ENCODE assay signal across 8 cellular contexts in the genomic region with DNA sequence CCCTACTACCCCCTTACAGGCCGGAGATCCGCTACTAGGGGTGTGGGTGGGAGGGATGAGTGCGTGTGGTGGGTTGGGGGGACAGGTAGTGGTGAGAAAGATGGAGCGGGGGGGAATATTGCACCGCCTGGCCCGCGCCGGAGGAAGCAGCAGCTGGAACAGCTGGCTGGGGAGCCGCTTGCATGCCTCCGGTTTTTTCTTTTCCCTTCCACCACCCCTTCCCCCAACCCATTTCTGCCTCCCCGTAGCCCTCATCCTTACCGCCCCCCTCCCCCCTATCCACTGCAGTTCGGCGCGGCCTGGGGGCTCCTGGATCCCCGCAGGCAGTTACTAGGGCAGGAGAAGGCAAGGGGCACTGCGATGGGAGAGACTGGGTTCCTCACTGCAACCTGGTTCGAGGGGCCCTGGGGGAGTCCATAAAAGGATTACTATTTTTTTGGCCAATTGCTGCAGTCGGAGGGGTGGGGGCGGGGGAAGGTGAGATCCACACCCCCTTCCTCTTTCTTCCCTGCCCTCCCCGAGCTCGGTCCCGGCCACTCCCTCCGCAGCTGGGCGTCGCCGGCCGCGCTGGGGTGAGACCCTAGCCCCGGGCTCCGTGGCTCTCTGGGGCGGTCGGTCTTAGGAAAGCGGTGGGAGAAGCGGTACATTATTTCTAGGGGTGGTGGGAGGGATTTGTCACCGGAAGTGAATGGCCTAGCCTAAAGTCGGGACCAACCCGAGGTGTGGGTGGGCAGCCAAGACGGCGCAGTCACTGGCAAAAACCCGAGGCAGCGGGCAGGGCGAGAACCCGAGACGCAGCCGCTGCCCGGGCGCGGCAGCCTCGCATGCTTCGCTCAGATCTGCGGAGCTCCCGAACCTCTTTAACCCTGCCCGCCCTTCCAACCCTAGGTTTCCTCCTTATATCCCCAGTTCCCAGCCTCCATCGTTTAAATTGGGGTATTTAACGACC. TPM values are rescaled to one million over a fixed set of nuclear protein-coding genes. Genes with fewer than 3 reads are reported as not detected.
A peak's percentile ranks its signal among the peaks of the same experiment; 100 is the strongest.
DNase-seq lines count a peak whose midpoint lies in the region; ATAC-seq and TF ChIP-seq lines count a peak whose summit lies in the region.

No MANE protein-coding gene starts in this region.

- no TSS peak for BruUV-seq in IMR-90 (replicated peaks; lab: Mats Ljungman, UMichigan)

- H3K4ac ChIP-seq in IMR-90 (ENCODE audit: low read depth, low read length), result peak overlapping the region; percentile 94

- no peaks in the 10 kb centered on the region for H3K27me3 Mint-ChIP-seq in activated T-cell treated with anti-CD3 and anti-CD28 coated beads, Interleukin-2, amount 50 U/mL, for 4 hours (ENCODE audit: low read depth)

- H3K4me1 Mint-ChIP-seq in activated T-cell treated with anti-CD3 and anti-CD28 coated beads, Interleukin-2, amount 50 U/mL, for 4 hours (ENCODE audit: low read depth), result peaks cover 36% of the 10 kb centered on the region

- peak overlapping the region; percentile 94 for H3K9ac ChIP-seq in IMR-90 (ENCODE audit: low read depth, low read length)
- peak overlapping the region; percentile 90 for H3K9ac ChIP-seq in muscle layer of colon (ENCODE audit: low read length)

- H3K36me3 Mint-ChIP-seq in activated T-cell treated with anti-CD3 and anti-CD28 coated beads, Interleukin-2, amount 50 U/mL, for 4 hours (ENCODE audit: insufficient read depth), result peaks cover 3% of the 10 kb centered on the region

- peaks cover 18% of the 10 kb centered on the region for H4K20me1 ChIP-seq in IMR-90 (ENCODE audit: insufficient read depth, low read length)

- H3K9me3 ChIP-seq in IMR-90 (ENCODE audit: control insufficient read depth, insufficient read depth, low read length) (no peaks in the 10 kb centered on the region), muscle layer of colon (ENCODE audit: low read length) (no peaks in the 10 kb centered on the region)

- no peaks in the 10 kb centered on the region for H3K9me3 Mint-ChIP-seq in activated T-cell treated with anti-CD3 and anti-CD28 coated beads, Interleukin-2, amount 50 U/mL, for 4 hours

- 4% methylated on average over 10 of the region's 56 CpGs; no CpG with 5 or more reads in 1 of the 2 experiments for WGBS in IMR-90 (ENCODE audit: extremely low coverage in 2 of 2, insufficient read length in 1 of 2), 2 experiments

- peak overlapping the region; percentile 100 for H2AK9ac ChIP-seq in IMR-90 (replicated peaks; ENCODE audit: low read depth, low read length, poor library complexity)

- H4K5ac ChIP-seq in IMR-90 (ENCODE audit: low read depth, low read length), result peak overlapping the region; percentile 85

- intact Hi-C loops in IMR-90 (cut with micrococcal nuclease), result loop anchor here (1.0 kb wide), 3 partner anchors 36 to 133 kb away; a partner anchor contains a TSS

- peak overlapping the region; percentile 99 for H3K27ac ChIP-seq in IMR-90 (ENCODE audit: insufficient read depth, low read length)
- H3K27ac ChIP-seq in muscle layer of colon (ENCODE audit: low read depth, low read length), result peak overlapping the region; percentile 98

- peak overlapping the region; percentile 94 for H3K4me2 ChIP-seq in IMR-90 (ENCODE audit: low read depth, low read length)

- CTCF ChIA-PET in IMR-90 (lab: Yijun Ruan, JAX), result interaction anchor here (1.2 to 2.4 kb wide), 2 partner anchors 21 to 199 kb away, joined by 3 to 6 read pairs; no protein-coding TSS in a partner anchor

- peak overlapping the region; percentile 85 for H2BK120ac ChIP-seq in IMR-90 (ENCODE audit: low read depth, low read length)

- peaks cover 7 to 48% of the 10 kb centered on the region in 2 experiments for H3K79me1 ChIP-seq in IMR-90 (ENCODE audit: low read depth in 1 of 2, low read length in 2 of 2)

- H3K56ac ChIP-seq in IMR-90 (ENCODE audit: extremely low read depth, insufficient read depth, low read length), result peak overlapping the region; percentile 98

- in situ Hi-C loops in IMR-90 (cut with MboI; ENCODE audit: low sequenced_read_pairs), result no loop called here

- H3K27me3 ChIP-seq in IMR-90 (ENCODE audit: control insufficient read depth, insufficient read depth, low read length) (no peaks in the 10 kb centered on the region), muscle layer of colon (ENCODE audit: control insufficient read depth in 1 of 2, insufficient read depth in 2 of 2, low read length in 2 of 2) (no peaks in the 10 kb centered on the region)

- H3K23ac ChIP-seq in IMR-90 (ENCODE audit: low read depth, low read length), result peak overlapping the region; percentile 95

- peak overlapping the region; percentile 27; the same call in 1 of the 3 replicates for H2BK15ac ChIP-seq in IMR-90 (ENCODE audit: low read depth, low read length)

- peak overlapping the region; percentile 98 for H3K4me3 Mint-ChIP-seq in activated T-cell treated with anti-CD3 and anti-CD28 coated beads, Interleukin-2, amount 50 U/mL, for 4 hours

- dilution Hi-C loops in IMR-90 (cut with HindIII; ENCODE audit: low sequenced_read_pairs, unreplicated experiment), result no loop called here

- POLR2A ChIA-PET in IMR-90 (lab: Charles Lee; ENCODE audit: unreplicated experiment), result interaction anchor here (1.5 to 2.0 kb wide), 2 partner anchors 36 to 133 kb away, joined by 3 to 9 read pairs; a partner anchor contains a TSS

- no peaks in the 10 kb centered on the region; the same call in 1 of the 2 replicates for H3K36me3 ChIP-seq in IMR-90 (ENCODE audit: control insufficient read depth, insufficient read depth, low read length)
- H3K36me3 ChIP-seq in muscle layer of colon (ENCODE audit: insufficient read depth, low read length), result no peaks in the 10 kb centered on the region

- peak; percentile 97 for DNase-seq in DMS 273 (lab: John Stamatoyannopoulos, UW; ENCODE audit: unreplicated experiment)
- DNase-seq in IMR-90, result peak; percentile 89
- peak; percentile 58 for DNase-seq in activated T-cell treated with anti-CD3 and anti-CD28 coated beads, Interleukin-2, amount 50 U/mL, for 4 hours
- DNase-seq in stimulated activated CD8-positive, alpha-beta memory T cell treated with anti-CD3 and anti-CD28 coated beads, Interleukin-4, amount 100 ng/mL, for 48 hours, result peak; percentile 85

- peak; percentile 84 for TF ChIP-seq POLR2A in IMR-90 (IDR thresholded peaks at IDR 0.05; ENCODE audit: low read depth, low read length)

- peak overlapping the region; percentile 85 for H4K91ac ChIP-seq in IMR-90 (ENCODE audit: insufficient read depth, low read depth, low read length)

- ATAC-seq in GM21526 (IDR thresholded peaks at IDR 0.05; ENCODE audit: low FRiP score, unreplicated experiment), result peak; percentile 55
- peak; percentile 69 for ATAC-seq in IMR-90 (ENCODE audit: low read depth)
- ATAC-seq in activated T-cell treated with anti-CD3 and anti-CD28 coated beads, Interleukin-2, amount 50 U/mL, for 4 hours, result peak; percentile 60 to 66
- ATAC-seq in esophagus mucosa, result peak; percentile 79

- peaks cover 10% of the 10 kb centered on the region; the same call in 1 of the 2 replicates for H3K9me1 ChIP-seq in IMR-90 (ENCODE audit: insufficient read depth, low read length)

- peak overlapping the region; percentile 95 for H2BK5ac ChIP-seq in IMR-90 (ENCODE audit: low read depth, low read length, poor library complexity, severe bottlenecking)

- peak overlapping the region; percentile 81 to 95 for H4K8ac ChIP-seq in IMR-90 (ENCODE audit: low read depth in 2 of 2, low read length in 2 of 2)

- TF ChIP-seq RAD21 in IMR-90 (IDR thresholded peaks at IDR 0.05; ENCODE audit: low read length), result no peak

- H3K4me1 ChIP-seq in IMR-90 (ENCODE audit: control insufficient read depth, insufficient read depth, low read length) (peaks cover 8% of the 10 kb centered on the region), muscle layer of colon (ENCODE audit: insufficient read depth, low read length) (peaks cover 31% of the 10 kb centered on the region)

- peak overlapping the region; percentile 84 for H2AK5ac ChIP-seq in IMR-90 (ENCODE audit: low read depth, low read length)

- peak overlapping the region; percentile 96 for H2AFZ ChIP-seq in IMR-90 (replicated peaks; ENCODE audit: low read length, poor library complexity)

- no peak for TF ChIP-seq CTCF in IMR-90 (conservative IDR thresholded peaks at IDR 0.05; ENCODE audit: low read depth, low read length)

- H3K18ac ChIP-seq in IMR-90 (ENCODE audit: low read depth, low read length), result peak overlapping the region; percentile 76

- peak overlapping the region; percentile 64 for H3K4me3 ChIP-seq in IMR-90 (ENCODE audit: insufficient read depth, low read depth, low read length)
- peak overlapping the region; percentile 94 to 96 for H3K4me3 ChIP-seq in muscle layer of colon (ENCODE audit: low read depth in 1 of 2, low read length in 2 of 2)

- H2BK20ac ChIP-seq in IMR-90 (ENCODE audit: low read depth, low read length), result peak overlapping the region; percentile 31; the same call in 1 of the 2 replicates

- H3K14ac ChIP-seq in IMR-90 (replicated peaks; ENCODE audit: low read depth, low read length), result peak overlapping the region; percentile 94

TF ChIP-seq in IMR-90, 13 proteins besides CTCF, POLR2A, EP300 and RAD21 (continues in another document):
- peak; percentile 32; the same call in 1 of the 2 replicates for TF ChIP-seq MXI1 (IDR thresholded peaks at IDR 0.05; ENCODE audit: borderline replicate concordance, low read depth, low read length)

RNA-seq across cellular contexts. Expression of a gene that starts 0.8 kb away (rescaled TPM):
- 32.6 and 33.9 TPM in 2 replicates for total RNA-seq in IMR-90 (2012; rRNA removed)
- 20.2 and 23.0 TPM in 2 replicates for polyA plus RNA-seq in IMR-90 (2012; rRNA removed)
- polyA plus RNA-seq in IMR-90 (2012; cell fraction: cytosol; rRNA removed), result 15.0 and 20.0 TPM in 2 replicates
- 8.4 and 10.7 TPM in 2 replicates for polyA plus RNA-seq in IMR-90 (2012; cell fraction: nucleus; rRNA removed; ENCODE audit: low replicate concordance)
- polyA plus RNA-seq in PFSK-1 (2012; ENCODE audit: insufficient read length, low read depth), result 27.2 TPM
- total RNA-seq in activated T-cell treated with anti-CD3 and anti-CD28 coated beads, Interleukin-2, amount 50 U/mL, for 4 hours, result 10 to 100 TPM; 19.6 to 21.4 (median 20.1) TPM
- 15.0 TPM for total RNA-seq in esophagus mucosa

RNA-seq across cellular contexts. Expression of a gene that starts 24.3 kb away (rescaled TPM):
- total RNA-seq in IMR-90 (2012; rRNA removed), result 0.83 and 1.1 TPM in 2 replicates
- polyA plus RNA-seq in IMR-90 (2012; rRNA removed), result 0.90 and 1.0 TPM in 2 replicates
- polyA plus RNA-seq in IMR-90 (2012; cell fraction: cytosol; rRNA removed), result 0.52 and 0.59 TPM in 2 replicates
- 1.2 and 1.9 TPM in 2 replicates for polyA plus RNA-seq in IMR-90 (2012; cell fraction: nucleus; rRNA removed; ENCODE audit: low replicate concordance)
- 8.5 TPM for polyA plus RNA-seq in PFSK-1 (2012; ENCODE audit: insufficient read length, low read depth)
- total RNA-seq in activated T-cell treated with anti-CD3 and anti-CD28 coated beads, Interleukin-2, amount 50 U/mL, for 4 hours, result under 1 TPM in 1 of 3 donors, not detected in 2; 0.05 TPM
- 0.08 TPM for total RNA-seq in esophagus mucosa

RNA-seq across cellular contexts. Expression of a gene that starts 35.1 kb away (rescaled TPM):
- total RNA-seq in IMR-90 (2012; rRNA removed), result 4.7 and 6.1 TPM in 2 replicates
- 3.9 and 4.0 TPM in 2 replicates for polyA plus RNA-seq in IMR-90 (2012; rRNA removed)
- polyA plus RNA-seq in IMR-90 (2012; cell fraction: cytosol; rRNA removed), result 1.3 and 1.7 TPM in 2 replicates
- 3.4 and 9.8 TPM in 2 replicates for polyA plus RNA-seq in IMR-90 (2012; cell fraction: nucleus; rRNA removed; ENCODE audit: low replicate concordance)
- 4.1 TPM for polyA plus RNA-seq in PFSK-1 (2012; ENCODE audit: insufficient read length, low read depth)
- 1 to 10 TPM; 7.6 to 8.5 (median 8.2) TPM for total RNA-seq in activated T-cell treated with anti-CD3 and anti-CD28 coated beads, Interleukin-2, amount 50 U/mL, for 4 hours
- 6.1 TPM for total RNA-seq in esophagus mucosa

Comparison
In these comparisons a context has a peak if more than half of its experiments do, and no peak if none do; other contexts are left out.
1. Peak in every context shown above with its lines: DNase-seq, ATAC-seq, H3K4me3 ChIP-seq and H3K27ac ChIP-seq.